Comparison of ENCODE assay signal across 8 cellular contexts in genomic region chr20:6828794-6829423, GRCh38.
DNase-seq lines count a peak whose midpoint lies in the region; FAIRE-seq and TF ChIP-seq lines count a peak whose summit lies in the region.

No MANE protein-coding gene starts in this region.

- H3K9me3 ChIP-seq in PC-9 (ENCODE audit: insufficient read depth, low read depth) (no peaks in the 10 kb centered on the region), mammary epithelial cell (replicated peaks; ENCODE audit: insufficient read depth, low read length) (no peaks in the 10 kb centered on the region), keratinocyte (ENCODE audit: control insufficient read depth, low read depth, low read length) (no peaks in the 10 kb centered on the region)

- H3K4me1 ChIP-seq in PC-9 (replicated peaks; ENCODE audit: insufficient read depth) (no peaks in the 10 kb centered on the region), mammary epithelial cell (ENCODE audit: insufficient read depth, low read length) (peaks cover 11% of the 10 kb centered on the region), keratinocyte (ENCODE audit: control insufficient read depth, extremely low read depth, insufficient read depth, low read length) (peaks cover 8% of the 10 kb centered on the region)

- no peaks in the 10 kb centered on the region for H3K9me1 ChIP-seq in keratinocyte (ENCODE audit: control insufficient read depth, extremely low read depth, insufficient read depth, low read length)

- TF ChIP-seq CTCF in PC-9 (conservative IDR thresholded peaks at IDR 0.05) (peak; percentile 80), mammary epithelial cell (conservative IDR thresholded peaks at IDR 0.05 in 1 of 2, IDR thresholded peaks at IDR 0.05 in 1 of 2; ENCODE audit: extremely low read depth in 1 of 2, insufficient read depth in 1 of 2, low read depth in 1 of 2, low read length in 2 of 2) (peak; percentile 73 to 76), keratinocyte (optimal IDR thresholded peaks at IDR 0.05 in 1 of 3, IDR thresholded peaks at IDR 0.05 in 1 of 3, conservative IDR thresholded peaks at IDR 0.05 in 1 of 3; ENCODE audit: extremely low read depth in 1 of 3, insufficient read depth in 2 of 3, low read length in 3 of 3) (peak; percentile 60 to 68 (median 65))

- no peak overlapping the region for H3K27ac Mint-ChIP-seq in activated T-cell treated with anti-CD3 and anti-CD28 coated beads, Interleukin-2, amount 50 U/mL, for 24 hours

- H3K4me3 ChIP-seq in PC-9 = no peak overlapping the region
- H3K4me3 ChIP-seq in mammary epithelial cell (replicated peaks in 1 of 3; ENCODE audit: insufficient read depth in 1 of 3, low read depth in 2 of 3, low read length in 3 of 3) = no peak overlapping the region
- H3K4me3 ChIP-seq in keratinocyte (ENCODE audit: control insufficient read depth in 2 of 3, extremely low read depth in 1 of 3, insufficient read depth in 2 of 3, low read depth in 1 of 3, low read length in 3 of 3) = no peak overlapping the region

- POLR2A ChIA-PET in PC-9 (lab: Charles Lee; ENCODE audit: unreplicated experiment) = no interaction called here

- in situ Hi-C loops in KBM-7 (cut with MboI; ENCODE audit: low pct_unique_long_range_greater_than_20kb, low sequenced_read_pairs) = no loop called here
- in situ Hi-C loops in mammary epithelial cell (cut with MboI; ENCODE audit: low sequenced_read_pairs in 2 of 2) = loop anchor here in 1 of 2 donors (10.0 kb wide), 1 partner anchor 266 kb away; no protein-coding TSS in a partner anchor

- H3K36me3 Mint-ChIP-seq in activated T-cell treated with anti-CD3 and anti-CD28 coated beads, Interleukin-2, amount 50 U/mL, for 24 hours (ENCODE audit: low read depth) = no peaks in the 10 kb centered on the region

- no peaks in the 10 kb centered on the region for H3K9me3 Mint-ChIP-seq in activated T-cell treated with anti-CD3 and anti-CD28 coated beads, Interleukin-2, amount 50 U/mL, for 24 hours

- H3K9me2 ChIP-seq in PC-9 (ENCODE audit: insufficient read depth) = no peaks in the 10 kb centered on the region

- no peaks in the 10 kb centered on the region for H3F3A ChIP-seq in PC-9 (ENCODE audit: insufficient read depth, low read depth)

- DNase-seq in activated T-cell treated with anti-CD3 and anti-CD28 coated beads for 48 hours (ENCODE audit: low read depth) (peak; percentile 12), H54 (ENCODE audit: insufficient read length, low spot score) (peak; percentile 4), KBM-7 (peak; percentile 59), PC-9 (peak in 1 of 2 experiments; percentile 13), mammary epithelial cell (peak; percentile 68), keratinocyte (ENCODE audit: low read depth, low spot score) (peak; percentile 17)
- DNase-seq in activated T-cell treated with anti-CD3 and anti-CD28 coated beads, Interleukin-2, amount 50 U/mL, for 24 hours = no peak
- DNase-seq in stimulated activated CD4-positive, alpha-beta T cell treated with anti-CD3 and anti-CD28 coated beads, Interleukin-2, amount 100 ng/mL, for 24 hours = peak; percentile 18 to 49

- WGBS in mammary epithelial cell (ENCODE audit: low coverage, missing lambda C conversion rate) = 0% methylated on average over 1 of the region's 1 CpG

- H4K20me1 ChIP-seq in PC-9 (ENCODE audit: insufficient read depth) (no peaks in the 10 kb centered on the region), mammary epithelial cell (ENCODE audit: insufficient read depth, low read length) (no peaks in the 10 kb centered on the region), keratinocyte (ENCODE audit: control insufficient read depth, extremely low read depth, insufficient read depth, low read length) (no peaks in the 10 kb centered on the region)

- H3K27ac ChIP-seq in PC-9 (no peak overlapping the region), mammary epithelial cell (ENCODE audit: insufficient read depth, low read depth, low read length) (peak overlapping the region; percentile 39), keratinocyte (ENCODE audit: control insufficient read depth, insufficient read depth, low read length) (no peak overlapping the region)

- H3K36me3 ChIP-seq in PC-9 (ENCODE audit: low read depth) (no peaks in the 10 kb centered on the region), mammary epithelial cell (ENCODE audit: insufficient read depth, low read length) (no peaks in the 10 kb centered on the region), keratinocyte (ENCODE audit: control insufficient read depth in 2 of 2, extremely low read depth in 1 of 2, insufficient read depth in 2 of 2, low read length in 2 of 2) (no peaks in the 10 kb centered on the region)

- no peaks in the 10 kb centered on the region; the same call in 1 of the 2 replicates for H3K27me3 ChIP-seq in PC-9 (ENCODE audit: insufficient read depth, low read depth)
- no peaks in the 10 kb centered on the region for H3K27me3 ChIP-seq in mammary epithelial cell (ENCODE audit: insufficient read depth, low read length)
- no peaks in the 10 kb centered on the region for H3K27me3 ChIP-seq in keratinocyte (ENCODE audit: control insufficient read depth, extremely low read depth, insufficient read depth, low read length)

- CTCF ChIA-PET in PC-9 (lab: Charles Lee) = no interaction called here
- CTCF ChIA-PET in mammary epithelial cell (lab: Charles Lee; ENCODE audit: low non-redundant PET) = interaction anchor here (0.6 to 0.7 kb wide), 2 partner anchors 598 to 652 kb away, joined by 3 to 4 read pairs; no protein-coding TSS in a partner anchor

- FAIRE-seq in H54 (lab: Jason Lieb, UNC) (peak; percentile 53), keratinocyte (lab: Jason Lieb, UNC) (peak; percentile 79)

- H3K9ac ChIP-seq in mammary epithelial cell (ENCODE audit: insufficient read depth, low read length) = no peak overlapping the region
- H3K9ac ChIP-seq in keratinocyte (ENCODE audit: control insufficient read depth, extremely low read depth, insufficient read depth, low read length) = no peak overlapping the region

- H3K79me2 ChIP-seq in PC-9 (ENCODE audit: low read depth) = no peaks in the 10 kb centered on the region
- no peaks in the 10 kb centered on the region for H3K79me2 ChIP-seq in mammary epithelial cell (ENCODE audit: insufficient read depth, low read length)
- H3K79me2 ChIP-seq in keratinocyte (ENCODE audit: control insufficient read depth, insufficient read depth, low read length) = no peaks in the 10 kb centered on the region

- dilution Hi-C loops in mammary epithelial cell (cut with HindIII; ENCODE audit: low sequenced_read_pairs) = no loop called here
- dilution Hi-C loops in keratinocyte (cut with MboI; ENCODE audit: extremely low pct_ligation_motif_present, low sequenced_read_pairs) = no loop called here

- H3K4me3 Mint-ChIP-seq in activated T-cell treated with anti-CD3 and anti-CD28 coated beads, Interleukin-2, amount 50 U/mL, for 24 hours = no peak overlapping the region

- H3K4me1 Mint-ChIP-seq in activated T-cell treated with anti-CD3 and anti-CD28 coated beads, Interleukin-2, amount 50 U/mL, for 24 hours (ENCODE audit: low read depth) = no peaks in the 10 kb centered on the region

- TF ChIP-seq POLR2A in H54 (IDR thresholded peaks at IDR 0.05; ENCODE audit: low read depth, low read length) = no peak

- H2AFZ ChIP-seq in PC-9 (no peak overlapping the region), mammary epithelial cell (ENCODE audit: low read depth, low read length) (no peak overlapping the region), keratinocyte (ENCODE audit: control insufficient read depth, low read length) (no peak overlapping the region)

- no TSS peak for BruUV-seq in PC-9 (replicated peaks; lab: Mats Ljungman, UMichigan)
- BruUV-seq in mammary epithelial cell (replicated peaks; lab: Mats Ljungman, UMichigan) = no TSS peak

- H3K4me2 ChIP-seq in PC-9 (no peak overlapping the region), mammary epithelial cell (ENCODE audit: insufficient read depth, low read depth, low read length) (no peak overlapping the region), keratinocyte (ENCODE audit: control insufficient read depth, extremely low read depth, insufficient read depth, low read depth, low read length) (no peak overlapping the region)

- intact Hi-C loops in PC-9 (cut with micrococcal nuclease; ENCODE audit: unreplicated experiment) (loop anchor here (2.0 to 5.0 kb wide), 2 partner anchors 1030 to 1893 kb away; no protein-coding TSS in a partner anchor), mammary epithelial cell (cut with micrococcal nuclease) (loop anchor here (1.0 to 2.0 kb wide), 8 partner anchors 60 to 1098 kb away; no protein-coding TSS in a partner anchor)

- H3K27me3 Mint-ChIP-seq in activated T-cell treated with anti-CD3 and anti-CD28 coated beads, Interleukin-2, amount 50 U/mL, for 24 hours = no peaks in the 10 kb centered on the region
